1 cellular context compared by ENCODE assay signal in genomic region chr5:76493190-76493837, GRCh38.
TF ChIP-seq lines count a peak whose summit lies in the region.

No MANE protein-coding gene starts in this region.

TF ChIP-seq in HepG2, 621 proteins besides CTCF, POLR2A, EP300 and RAD21 (continued from another document and continues in another):
- TF ChIP-seq TFDP1 (CRISPR knock-in tag; IDR thresholded peaks at IDR 0.05; ENCODE audit: borderline replicate concordance) (0 out of 2 replicates have a peak, but pooled peaks have one; percentile 16), ZNF280D (CRISPR knock-in tag; IDR thresholded peaks at IDR 0.05) (0 out of 2 replicates have a peak, but pooled peaks have one; percentile 41), GFI1 (CRISPR knock-in tag; IDR thresholded peaks at IDR 0.05; ENCODE audit: borderline replicate concordance) (peak; percentile 67), HOMEZ (CRISPR knock-in tag; IDR thresholded peaks at IDR 0.05; ENCODE audit: low read depth) (0 out of 2 replicates have a peak, but pooled peaks have one; percentile 44), SOX6 (IDR thresholded peaks at IDR 0.05) (no peak), SOX6 (CRISPR knock-in tag; IDR thresholded peaks at IDR 0.05) (peak; percentile 93), SOX13 (IDR thresholded peaks at IDR 0.05) (peak; percentile 70), SOX13 (CRISPR knock-in tag; conservative IDR thresholded peaks at IDR 0.05 in 1 of 2, IDR thresholded peaks at IDR 0.05 in 1 of 2) (peak in 1 of 2 experiments; percentile 83; a peak in 2 of 4 replicates), RFX5 (IDR thresholded peaks at IDR 0.05; ENCODE audit: low read depth, low read length) (no peak), ZMYM2 (CRISPR knock-in tag; IDR thresholded peaks at IDR 0.05) (0 out of 2 replicates have a peak, but pooled peaks have one; percentile 55), ZNF3 (CRISPR knock-in tag; IDR thresholded peaks at IDR 0.05) (peak; percentile 65; the same call in 1 of the 2 replicates), HNF4A (CRISPR knock-in tag; IDR thresholded peaks at IDR 0.05) (peak; percentile 51), FOXP1 (IDR thresholded peaks at IDR 0.05) (peak; percentile 65), FOXP1 (CRISPR knock-in tag; IDR thresholded peaks at IDR 0.05) (peak; percentile 91), AFF4 (CRISPR knock-in tag; IDR thresholded peaks at IDR 0.05) (no peak), RERE (CRISPR knock-in tag; IDR thresholded peaks at IDR 0.05; ENCODE audit: low read depth) (peak; percentile 75), NFIC (IDR thresholded peaks at IDR 0.05; ENCODE audit: low read length) (peak; percentile 59; the same call in 1 of the 2 replicates), ZNF609 (CRISPR knock-in tag; IDR thresholded peaks at IDR 0.05; ENCODE audit: borderline replicate concordance) (peak; percentile 90), RARA (CRISPR knock-in tag; IDR thresholded peaks at IDR 0.05) (peak; percentile 94), TARDBP (CRISPR knock-in tag; IDR thresholded peaks at IDR 0.05) (peak; percentile 41; the same call in 1 of the 2 replicates), ZKSCAN5 (CRISPR knock-in tag; IDR thresholded peaks at IDR 0.05) (0 out of 2 replicates have a peak, but pooled peaks have one; percentile 16), TBX2 (CRISPR knock-in tag; IDR thresholded peaks at IDR 0.05; ENCODE audit: borderline replicate concordance) (peak; percentile 98), SMAD1 (CRISPR knock-in tag; IDR thresholded peaks at IDR 0.05; ENCODE audit: borderline replicate concordance, low read depth) (no peak), KLF12 (CRISPR knock-in tag; IDR thresholded peaks at IDR 0.05; ENCODE audit: borderline replicate concordance) (no peak; the same call in 1 of the 2 replicates), HNF1B (CRISPR knock-in tag; IDR thresholded peaks at IDR 0.05) (0 out of 2 replicates have a peak, but pooled peaks have one; percentile 14), NCOR1 (IDR thresholded peaks at IDR 0.05; ENCODE audit: borderline replicate concordance, low read length) (peak; percentile 44; the same call in 1 of the 2 replicates), GATAD2A (CRISPR knock-in tag; IDR thresholded peaks at IDR 0.05) (peak; percentile 65), HDAC1 (CRISPR knock-in tag; IDR thresholded peaks at IDR 0.05) (peak; percentile 53; the same call in 1 of the 2 replicates), HDAC2 (CRISPR knock-in tag; IDR thresholded peaks at IDR 0.05) (peak; percentile 30; the same call in 1 of the 2 replicates), POGZ (CRISPR knock-in tag; IDR thresholded peaks at IDR 0.05) (peak; percentile 67), PPARG (CRISPR knock-in tag; conservative IDR thresholded peaks at IDR 0.05) (peak; percentile 79), NCOA2 (CRISPR knock-in tag; IDR thresholded peaks at IDR 0.05) (peak; percentile 74), TRIM24 (CRISPR knock-in tag; IDR thresholded peaks at IDR 0.05) (no peak), SRF (IDR thresholded peaks at IDR 0.05; ENCODE audit: low read depth, low read length) (no peak), ISX (CRISPR knock-in tag; conservative IDR thresholded peaks at IDR 0.05) (no peak)
